37 cellular contexts compared by ENCODE assay signal in the genomic region with DNA sequence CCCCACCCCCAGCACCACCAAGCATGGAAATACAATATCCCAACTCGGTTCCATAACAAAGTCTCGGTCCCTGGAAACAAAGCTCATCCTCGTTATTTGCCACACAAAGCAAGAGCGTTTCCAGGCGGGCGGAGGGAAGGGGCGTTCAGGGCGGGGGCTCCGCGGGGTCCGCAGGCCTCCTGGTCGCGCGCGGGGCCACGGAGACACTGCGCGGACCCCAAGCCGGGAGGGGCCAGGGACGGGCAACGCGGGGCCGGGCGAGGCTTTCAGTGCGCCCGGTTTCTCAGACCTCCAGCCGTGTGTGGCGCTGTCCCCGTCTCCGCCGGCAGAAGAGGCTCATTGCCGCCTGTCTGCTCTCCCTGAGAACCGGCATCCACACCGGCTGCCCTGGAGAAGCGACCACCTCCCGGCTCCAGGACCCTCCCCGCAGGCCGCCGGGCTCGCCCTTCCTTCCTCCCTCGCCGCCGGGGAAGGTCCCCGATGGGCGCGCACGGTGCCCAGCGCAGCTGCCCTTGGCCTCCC.
"Had no signal": no experiment of that assay in that cellular context is flagged by ENCODE, and none has a peak within 500 bp of the region (broad histone marks: within the 10 kb centered on the region; RNA-seq: fewer than 3 reads in every experiment).

No MANE protein-coding gene starts in this region.

- H3K9me3 ChIP-seq: ascending aorta, SJSA1, SK-N-SH had no signal

- H3K27me3 ChIP-seq: ascending aorta, cardiac muscle cell, SJSA1 had no signal

- H3K4me2 ChIP-seq: KMS-11, SK-N-SH had no signal

- H3K27me3 Mint-ChIP-seq: activated B cell treated with CpG ODN at 0.5 μM for 24 hours; activated CD8-positive, alpha-beta T cell treated with anti-CD3 and anti-CD28 coated beads for 36 hours; activated naive CD4-positive, alpha-beta T cell treated with anti-CD3 and anti-CD28 coated beads, Interleukin-2, amount 50 U/mL, for 24 hours; activated naive CD8-positive, alpha-beta T cell treated with anti-CD3 and anti-CD28 coated beads, Interleukin-2, amount 10 ng/mL, durations not matched to agents 7 days and 5 days; activated T-helper 17 cell treated with anti-CD3 and anti-CD28 coated beads, Interleukin-2, amount 50 U/mL, for 72 hours; central memory CD8-positive, alpha-beta T cell had no signal

- H3K4me3 ChIP-seq: ascending aorta, cardiac muscle cell, SJSA1 had no signal

- H3K36me3 Mint-ChIP-seq: activated naive CD4-positive, alpha-beta T cell treated with anti-CD3 and anti-CD28 coated beads, Interleukin-2, amount 50 U/mL, for 24 hours; activated naive CD8-positive, alpha-beta T cell treated with anti-CD3 and anti-CD28 coated beads, Interleukin-2, amount 10 ng/mL, durations not matched to agents 7 days and 5 days had no signal

- H3K4me1 Mint-ChIP-seq: activated B cell treated with CpG ODN at 0.5 μM for 24 hours; activated naive CD4-positive, alpha-beta T cell treated with anti-CD3 and anti-CD28 coated beads, Interleukin-2, amount 50 U/mL, for 24 hours; activated naive CD8-positive, alpha-beta T cell treated with anti-CD3 and anti-CD28 coated beads, Interleukin-2, amount 10 ng/mL, durations not matched to agents 7 days and 5 days; activated T-helper 17 cell treated with anti-CD3 and anti-CD28 coated beads, Interleukin-2, amount 50 U/mL, for 72 hours; central memory CD8-positive, alpha-beta T cell had no signal

- H3K27ac ChIP-seq: ascending aorta, cardiac muscle cell, KMS-11, SJSA1 had no signal

- H3K4me1 ChIP-seq: ascending aorta, SJSA1 had no signal

- H3K4me3 Mint-ChIP-seq: activated B cell treated with CpG ODN at 0.5 μM for 24 hours; activated CD8-positive, alpha-beta T cell treated with anti-CD3 and anti-CD28 coated beads for 36 hours; activated naive CD4-positive, alpha-beta T cell treated with anti-CD3 and anti-CD28 coated beads, Interleukin-2, amount 50 U/mL, for 24 hours; activated naive CD8-positive, alpha-beta T cell treated with anti-CD3 and anti-CD28 coated beads, Interleukin-2, amount 10 ng/mL, durations not matched to agents 7 days and 5 days; activated T-cell treated with anti-CD3 and anti-CD28 coated beads, Interleukin-2, amount 50 U/mL, for 72 hours; activated T-helper 17 cell treated with anti-CD3 and anti-CD28 coated beads, Interleukin-2, amount 50 U/mL, for 72 hours; central memory CD8-positive, alpha-beta T cell; T-helper 1 cell treated with Interleukin-12 subunit alpha and Interleukin-12 subunit beta and Interleukin-4 antibody, amounts not matched to agents 30 μg/mL and 1 μg/mL, for 36 hours; T-helper 2 cell treated with Interferon-gamma antibody and Interleukin-4, amounts not matched to agents 5 μg/mL and 100 μg/mL, for 36 hours had no signal

- H3K9me2 ChIP-seq: SK-N-SH had no signal

- DNase-seq: activated B cell treated with CpG ODN at 0.5 μM for 24 hours; activated CD4-positive, alpha-beta T cell treated with anti-CD3 and anti-CD28 coated beads for 48 hours; activated CD4-positive, alpha-beta T cell treated with anti-CD3 and anti-CD28 coated beads, Interleukin-2, amount 50 U/mL, for 4 hours; activated CD4-positive, CD25-positive, alpha-beta regulatory T cell treated with anti-CD3 and anti-CD28 coated beads, Interleukin-2, amount 50 U/mL, for 72 hours; activated CD8-positive, alpha-beta T cell treated with anti-CD3 and anti-CD28 coated beads for 36 hours; activated gamma-delta T cell; activated naive CD4-positive, alpha-beta T cell treated with Interleukin-2 at 50 U/mL for 16 hours; activated naive CD8-positive, alpha-beta T cell treated with anti-CD3 and anti-CD28 coated beads, Interleukin-2, amount 10 ng/mL, durations not matched to agents 7 days and 5 days; activated T-cell treated with anti-CD3 and anti-CD28 coated beads, Interleukin-2, amount 50 U/mL, for 1 hour; activated T-cell treated with anti-CD3 and anti-CD28 coated beads, Interleukin-2, amount 50 U/mL, for 72 hours; amygdala; MM.1S; MV-4-11; NCI-H1092; NCI-H1417; NCI-H146; NCI-H187; NCI-H2029 treated with DMSO at 0.1 percent for 48 hours; NCI-H2107; NCI-H2171 treated with DMSO at 0.1 percent for 48 hours; NCI-H2227 treated with DMSO at 0.1 percent for 48 hours; NCI-H446 treated with DMSO at 0.1 percent for 48 hours; NCI-H524; NCI-H69; NCI-H82; SHP77 treated with DMSO at 0.1 percent for 48 hours; SK-N-SH had no signal

- H3K36me3 ChIP-seq: ascending aorta, cardiac muscle cell, SJSA1 had no signal

- ATAC-seq: activated CD8-positive, alpha-beta T cell treated with anti-CD3 and anti-CD28 coated beads for 36 hours; activated T-cell treated with anti-CD3 and anti-CD28 coated beads, Interleukin-2, amount 50 U/mL, for 72 hours; activated T-helper 17 cell treated with anti-CD3 and anti-CD28 coated beads, Interleukin-2, amount 50 U/mL, for 72 hours; Panc1 had no signal

- H3K27ac Mint-ChIP-seq: activated B cell treated with CpG ODN at 0.5 μM for 24 hours; activated CD8-positive, alpha-beta T cell treated with anti-CD3 and anti-CD28 coated beads for 36 hours; activated naive CD4-positive, alpha-beta T cell treated with anti-CD3 and anti-CD28 coated beads, Interleukin-2, amount 50 U/mL, for 24 hours; activated naive CD8-positive, alpha-beta T cell treated with anti-CD3 and anti-CD28 coated beads, Interleukin-2, amount 10 ng/mL, durations not matched to agents 7 days and 5 days; activated T-cell treated with anti-CD3 and anti-CD28 coated beads, Interleukin-2, amount 50 U/mL, for 72 hours; activated T-helper 17 cell treated with anti-CD3 and anti-CD28 coated beads, Interleukin-2, amount 50 U/mL, for 72 hours; T-helper 1 cell treated with Interleukin-12 subunit alpha and Interleukin-12 subunit beta and Interleukin-4 antibody, amounts not matched to agents 30 μg/mL and 1 μg/mL, for 36 hours; T-helper 2 cell treated with Interferon-gamma antibody and Interleukin-4, amounts not matched to agents 5 μg/mL and 100 μg/mL, for 36 hours had no signal
